ENCODE assay signal across 1 cellular context in genomic region chr1:156767879-156768608, GRCh38.
TF ChIP-seq lines count a peak whose summit lies in the region.

No MANE protein-coding gene starts in this region.

TF ChIP-seq in HepG2, 621 proteins besides CTCF, POLR2A, EP300 and RAD21:
- TF ChIP-seq KDM5A (IDR thresholded peaks at IDR 0.05; ENCODE audit: borderline replicate concordance, low read length) (peak; percentile 35), MXI1 (IDR thresholded peaks at IDR 0.05; ENCODE audit: borderline replicate concordance, low read depth, low read length) (peak; percentile 29; the same call in 1 of the 3 replicates), ZNF343 (CRISPR knock-in tag; IDR thresholded peaks at IDR 0.05) (0 out of 2 replicates have a peak, but pooled peaks have one; percentile 0), ZNF687 (CRISPR knock-in tag; IDR thresholded peaks at IDR 0.05) (peak; percentile 27), ZNF280D (CRISPR knock-in tag; IDR thresholded peaks at IDR 0.05) (peak; percentile 7; the same call in 1 of the 2 replicates), MEIS2 (CRISPR knock-in tag; IDR thresholded peaks at IDR 0.05) (0 out of 2 replicates have a peak, but pooled peaks have one; percentile 48), ZNF33A (CRISPR knock-in tag; IDR thresholded peaks at IDR 0.05; ENCODE audit: borderline replicate concordance) (0 out of 2 replicates have a peak, but pooled peaks have one; percentile 48), TFAP4 (IDR thresholded peaks at IDR 0.05; ENCODE audit: borderline replicate concordance, low read depth) (peak; percentile 71; the same call in 1 of the 2 replicates), RBFOX2 (IDR thresholded peaks at IDR 0.05; ENCODE audit: low read depth, low read length) (peak; percentile 48), ARID4A (CRISPR knock-in tag; IDR thresholded peaks at IDR 0.05; ENCODE audit: borderline replicate concordance) (peak; percentile 5), ZNF616 (CRISPR knock-in tag; IDR thresholded peaks at IDR 0.05; ENCODE audit: low read depth) (no peak), ZNF747 (CRISPR knock-in tag; IDR thresholded peaks at IDR 0.05; ENCODE audit: borderline replicate concordance) (no peak), AGO2 (optimal IDR thresholded peaks at IDR 0.05; ENCODE audit: low read depth, low read length) (no peak), TGIF2 (CRISPR knock-in tag; IDR thresholded peaks at IDR 0.05) (peak; percentile 97; the same call in 1 of the 2 replicates), ZNF441 (CRISPR knock-in tag; IDR thresholded peaks at IDR 0.05; ENCODE audit: borderline replicate concordance) (peak; percentile 53; the same call in 1 of the 2 replicates), AHR (CRISPR knock-in tag; IDR thresholded peaks at IDR 0.05) (no peak), ZNF770 (CRISPR knock-in tag; IDR thresholded peaks at IDR 0.05) (no peak), ZNF670 (CRISPR knock-in tag; IDR thresholded peaks at IDR 0.05; ENCODE audit: borderline replicate concordance) (0 out of 2 replicates have a peak, but pooled peaks have one; percentile 53), SAP130 (CRISPR knock-in tag; IDR thresholded peaks at IDR 0.05; ENCODE audit: low read depth) (peak; percentile 73), HNRNPLL (IDR thresholded peaks at IDR 0.05; ENCODE audit: low read depth, low read length, poor library complexity, severe bottlenecking) (peak; percentile 8), KAT7 (CRISPR knock-in tag; IDR thresholded peaks at IDR 0.05; ENCODE audit: borderline replicate concordance) (peak; percentile 66; the same call in 1 of the 2 replicates), ZFP82 (CRISPR knock-in tag; IDR thresholded peaks at IDR 0.05; ENCODE audit: borderline replicate concordance) (0 out of 2 replicates have a peak, but pooled peaks have one; percentile 60), ZNF737 (CRISPR knock-in tag; IDR thresholded peaks at IDR 0.05; ENCODE audit: borderline replicate concordance) (0 out of 2 replicates have a peak, but pooled peaks have one; percentile 34), ZFX (CRISPR knock-in tag; IDR thresholded peaks at IDR 0.05; ENCODE audit: low read depth) (peak; percentile 30), ZNF101 (CRISPR knock-in tag; IDR thresholded peaks at IDR 0.05; ENCODE audit: borderline replicate concordance, low read depth) (no peak), KDM5B (CRISPR knock-in tag; IDR thresholded peaks at IDR 0.05; ENCODE audit: borderline replicate concordance) (0 out of 2 replicates have a peak, but pooled peaks have one; percentile 42), ZBTB26 (CRISPR knock-in tag; IDR thresholded peaks at IDR 0.05; ENCODE audit: borderline replicate concordance) (no peak), MXD4 (CRISPR knock-in tag; IDR thresholded peaks at IDR 0.05) (0 out of 2 replicates have a peak, but pooled peaks have one; percentile 4), ZNF792 (CRISPR knock-in tag; IDR thresholded peaks at IDR 0.05) (0 out of 2 replicates have a peak, but pooled peaks have one; percentile 2), ZBTB14 (CRISPR knock-in tag; IDR thresholded peaks at IDR 0.05) (no peak), PHF8 (CRISPR knock-in tag; IDR thresholded peaks at IDR 0.05) (peak; percentile 14; the same call in 1 of the 2 replicates), ZNF350 (CRISPR knock-in tag; IDR thresholded peaks at IDR 0.05; ENCODE audit: borderline replicate concordance, low read depth) (0 out of 2 replicates have a peak, but pooled peaks have one; percentile 12), HNRNPK (IDR thresholded peaks at IDR 0.05; ENCODE audit: low read depth, low read length, poor library complexity, severe bottlenecking) (peak; percentile 19), KLF9 (CRISPR knock-in tag; IDR thresholded peaks at IDR 0.05; ENCODE audit: low read depth) (no peak), ZSCAN31 (CRISPR knock-in tag; IDR thresholded peaks at IDR 0.05; ENCODE audit: low read depth) (0 out of 2 replicates have a peak, but pooled peaks have one; percentile 3), ZNF614 (CRISPR knock-in tag; IDR thresholded peaks at IDR 0.05; ENCODE audit: borderline replicate concordance) (0 out of 2 replicates have a peak, but pooled peaks have one; percentile 4), MAX (IDR thresholded peaks at IDR 0.05) (peak; percentile 34), SRF (IDR thresholded peaks at IDR 0.05; ENCODE audit: low read depth, low read length) (no peak), SIN3A (IDR thresholded peaks at IDR 0.05; ENCODE audit: borderline replicate concordance, low read depth, low read length) (peak; percentile 66; the same call in 1 of the 2 replicates)
